In genomic region chr15:64093627-64094417, GRCh38 we compare ENCODE assay signal across 8 cellular contexts. TPM values are rescaled to one million over a fixed set of nuclear protein-coding genes. Genes with fewer than 3 reads are reported as not detected.
DNase-seq lines count a peak whose midpoint lies in the region; ATAC-seq and TF ChIP-seq lines count a peak whose summit lies in the region.

Gene CIAO2A (minus strand): TSS chr15:64093838. CDS start chr15:64093768, 70 bp downstream.

- H3K9me3 Mint-ChIP-seq in effector memory CD8-positive, alpha-beta T cell, result no peaks in the 10 kb centered on the region

- no peak for TF ChIP-seq CTCF in GM20000 (IDR thresholded peaks at IDR 0.05; ENCODE audit: extremely low read depth, missing control alignments)

- peaks cover 56 to 81% of the 10 kb centered on the region in 2 donors for H3K4me1 Mint-ChIP-seq in effector memory CD8-positive, alpha-beta T cell (ENCODE audit: low read depth in 2 of 2)

- POLR2A ChIA-PET in activated CD8-positive, alpha-beta memory T cell treated with anti-CD3 and anti-CD28 coated beads for 36 hours (lab: Charles Lee), result interaction anchor here (0.6 to 1.5 kb wide), 7 partner anchors 19 to 1426 kb away, joined by 3 to 9 read pairs (median 4); no protein-coding TSS in a partner anchor

- H3K27ac Mint-ChIP-seq in effector memory CD8-positive, alpha-beta T cell, result peak within 1 kb of the TSS; percentile 99 to 100

- CTCF ChIA-PET in activated CD8-positive, alpha-beta memory T cell treated with anti-CD3 and anti-CD28 coated beads for 36 hours (lab: Charles Lee), result interaction anchor here (0.7 to 2.3 kb wide), 7 partner anchors 11 to 484 kb away, joined by 3 to 8 read pairs (median 4); no protein-coding TSS in a partner anchor

- H3K4me3 Mint-ChIP-seq in effector memory CD8-positive, alpha-beta T cell, result peak within 1 kb of the TSS; percentile 100

- peaks cover 15% of the 10 kb centered on the region for H3K36me3 Mint-ChIP-seq in effector memory CD8-positive, alpha-beta T cell (ENCODE audit: insufficient read depth)

- ATAC-seq in effector memory CD8-positive, alpha-beta T cell (replicated peaks), result peak; percentile 70

- peak; percentile 96 for DNase-seq in COLO668 (lab: John Stamatoyannopoulos, UW; ENCODE audit: unreplicated experiment)
- DNase-seq in GM20000 (ENCODE audit: low spot score), result peak; percentile 86
- DNase-seq in HT-29 (ENCODE audit: low spot score), result peak; percentile 100
- peak; percentile 99 to 100 for DNase-seq in NOMO-1 (lab: John Stamatoyannopoulos, UW; ENCODE audit: unreplicated experiment in 2 of 2)
- peak; percentile 85 to 87 (median 87) for DNase-seq in effector memory CD8-positive, alpha-beta T cell
- DNase-seq in medulla oblongata (ENCODE audit: extremely low spot score), result peak; percentile 100
- peak; percentile 87 for DNase-seq in stimulated activated CD8-positive, alpha-beta memory T cell treated with anti-CD3 and anti-CD28 coated beads, Interleukin-12 subunit alpha, Interleukin-12 subunit beta, amount 100 ng/mL, for 1 hour (ENCODE audit: low read depth)

- no peaks in the 10 kb centered on the region for H3K27me3 Mint-ChIP-seq in effector memory CD8-positive, alpha-beta T cell

RNA-seq across cellular contexts. Expression of gene CIAO2A, which starts in this region (rescaled TPM):
- total RNA-seq in HT-29 (2014; rRNA removed; shearing (Covaris generic)), result 137 and 147 TPM in 2 replicates
- 10 to 100 TPM; 78.1 to 78.8 TPM for total RNA-seq in activated CD8-positive, alpha-beta memory T cell treated with anti-CD3 and anti-CD28 coated beads for 36 hours

Comparison
In these comparisons a context has a peak if more than half of its experiments do, and no peak if none do; other contexts are left out.
1. Peak in every context shown above with its lines: DNase-seq and ATAC-seq.